In the genomic region with DNA sequence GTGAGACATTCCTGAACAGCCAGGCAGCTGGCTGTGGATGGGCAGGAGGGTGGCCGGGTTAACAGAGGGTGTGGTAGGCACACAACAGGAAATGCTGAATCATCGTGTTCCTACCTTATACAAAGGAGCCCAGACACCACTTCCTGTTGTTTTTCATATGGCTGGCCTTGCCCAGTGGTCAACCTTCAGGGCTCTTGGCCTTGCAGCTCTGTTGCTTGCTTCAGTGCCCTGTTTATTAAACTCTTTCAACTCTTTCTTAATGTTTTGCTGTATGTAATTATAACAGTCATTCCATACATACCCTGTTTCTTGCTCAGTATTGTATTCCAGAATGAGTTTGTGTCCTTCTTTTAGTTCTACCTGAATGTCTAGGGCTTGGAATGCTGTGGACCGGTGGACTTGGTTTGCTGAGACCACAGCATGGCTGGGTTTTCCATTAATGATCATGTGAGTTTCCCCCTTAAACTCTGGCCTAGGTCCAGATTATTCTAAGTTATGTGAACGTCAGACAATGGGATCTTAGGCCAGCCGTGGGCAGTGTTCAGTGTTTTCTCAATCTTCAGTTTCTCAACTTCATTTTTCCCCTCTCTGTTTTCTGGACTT, we compare ENCODE assay signal across 8 cellular contexts. TPM values are rescaled to one million over a fixed set of nuclear protein-coding genes. Genes with fewer than 3 reads are reported as not detected.
DNase-seq lines count a peak whose midpoint lies in the region; ATAC-seq and TF ChIP-seq lines count a peak whose summit lies in the region.

No MANE protein-coding gene starts in this region.

- no peak for TF ChIP-seq CTCF in Peyer's patch (IDR thresholded peaks at IDR 0.05)
- no peak for TF ChIP-seq CTCF in adrenal gland (IDR thresholded peaks at IDR 0.05)
- TF ChIP-seq CTCF in upper lobe of right lung (IDR thresholded peaks at IDR 0.05) = no peak

- intact Hi-C loops in adrenal gland (cut with DNase I) (no loop called here), upper lobe of right lung (cut with DNase I) (no loop called here)

- TF ChIP-seq POLR2A in GM18951 (IDR thresholded peaks at IDR 0.05; ENCODE audit: extremely low read depth, insufficient read depth, insufficient read length) (peak; percentile 43), Peyer's patch (IDR thresholded peaks at IDR 0.05) (no peak), adrenal gland (IDR thresholded peaks at IDR 0.05) (no peak)

- no peaks in the 10 kb centered on the region for H3K36me3 ChIP-seq in BLaER1
- no peaks in the 10 kb centered on the region for H3K36me3 ChIP-seq in Peyer's patch
- H3K36me3 ChIP-seq in adrenal gland (replicated peaks in 1 of 2) = no peaks in the 10 kb centered on the region
- no peaks in the 10 kb centered on the region for H3K36me3 ChIP-seq in upper lobe of right lung

- H3K9ac ChIP-seq in BLaER1 = no peak overlapping the region

- in situ Hi-C loops in GM18951 (cut with MboI; ENCODE audit: low sequenced_read_pairs, unreplicated experiment) = no loop called here

- H3K27ac ChIP-seq in BLaER1 (no peak overlapping the region), Peyer's patch (peak overlapping the region; percentile 34 to 70 (median 38)), adrenal gland (peak overlapping the region in 4 of 5 donors; percentile 16 to 70 (median 42)), upper lobe of right lung (peak overlapping the region; percentile 83)

- H3K4me2 ChIP-seq in BLaER1 = 0 out of 2 replicates have a peak overlapping the region, but pooled peaks have one; percentile 15

- peak; percentile 88 for ATAC-seq in HG03097 (IDR thresholded peaks at IDR 0.05; ENCODE audit: low FRiP score, unreplicated experiment)
- ATAC-seq in upper lobe of right lung = peak; percentile 94

- H3K4me3 ChIP-seq in BLaER1 = no peak overlapping the region
- no peak overlapping the region for H3K4me3 ChIP-seq in Peyer's patch
- no peak overlapping the region for H3K4me3 ChIP-seq in adrenal gland
- H3K4me3 ChIP-seq in upper lobe of right lung = no peak overlapping the region

- H4K20me1 ChIP-seq in BLaER1 = no peaks in the 10 kb centered on the region

- H3K27me3 ChIP-seq in BLaER1 (no peaks in the 10 kb centered on the region), Peyer's patch (no peaks in the 10 kb centered on the region), adrenal gland (no peaks in the 10 kb centered on the region), upper lobe of right lung (no peaks in the 10 kb centered on the region)

- DNase-seq in Peyer's patch (peak in 2 of 3 donors; percentile 65 to 78), adrenal gland (peak in 6 of 7 donors; percentile 13 to 64 (median 29)), kidney glomerular epithelial cell (lab: John Stamatoyannopoulos, UW) (peak; percentile 72), upper lobe of right lung (no peak), putamen (ENCODE audit: low spot score) (no peak)

- no peaks in the 10 kb centered on the region for H3K9me3 ChIP-seq in BLaER1
- H3K9me3 ChIP-seq in Peyer's patch = no peaks in the 10 kb centered on the region
- H3K9me3 ChIP-seq in adrenal gland (replicated peaks in 1 of 3) = no peaks in the 10 kb centered on the region
- no peaks in the 10 kb centered on the region for H3K9me3 ChIP-seq in upper lobe of right lung

- WGBS in adrenal gland, 4 donors = 41 to 53% (median 46%) methylated on average over 5 of the region's 5 CpGs

- H3K4me1 ChIP-seq in BLaER1 (peaks cover 7% of the 10 kb centered on the region), Peyer's patch (peaks cover 0 to 20% (median 0%) of the 10 kb centered on the region in 4 donors), adrenal gland (replicated peaks in 1 of 2) (no peaks in the 10 kb centered on the region), upper lobe of right lung (peaks cover 17% of the 10 kb centered on the region)

RNA-seq across cellular contexts. Expression of a gene that starts 11.9 kb away (rescaled TPM):
- total RNA-seq in Peyer's patch (1 to 10 TPM in 1 of 4 donors, under 1 TPM in 2, not detected in 1; 0.80 to 2.7 (median 0.83) TPM), adrenal gland (under 1 TPM in 6 of 8 donors, not detected in 2; 0.13 to 0.53 (median 0.40) TPM), upper lobe of right lung (0.75 TPM)
- polyA plus RNA-seq in adrenal gland = under 1 TPM; 0.08 to 0.27 (median 0.13) TPM

Comparison
In these comparisons a context has a peak if more than half of its experiments do, and no peak if none do; other contexts are left out.
1. DNase-seq: peak in Peyer's patch (2 of 3), adrenal gland (6 of 7) and kidney glomerular epithelial cell (single experiment); none in upper lobe of right lung (single experiment) and putamen (single experiment).